8 cellular contexts compared by ENCODE assay signal in genomic region chr5:59188415-59189225, GRCh38.
DNase-seq lines count a peak whose midpoint lies in the region; ATAC-seq, FAIRE-seq and TF ChIP-seq lines count a peak whose summit lies in the region.

No MANE protein-coding gene starts in this region.

- CTCF ChIA-PET in AG04450 (lab: Charles Lee) = interaction anchor here (0.6 to 8.8 kb wide), 100 partner anchors 8 to 827 kb away, joined by 3 to 360 read pairs (median 5); no protein-coding TSS in a partner anchor

- no peaks in the 10 kb centered on the region for H3K9me3 ChIP-seq in AG04450 (ENCODE audit: control insufficient read depth, insufficient read depth, low read length)
- no peaks in the 10 kb centered on the region for H3K9me3 ChIP-seq in NT2/D1 (ENCODE audit: insufficient read depth, low read length)

- H3K27me3 ChIP-seq in AG04450 (ENCODE audit: control insufficient read depth, insufficient read depth, low read length) (no peaks in the 10 kb centered on the region), NT2/D1 (ENCODE audit: insufficient read depth, insufficient read length) (no peaks in the 10 kb centered on the region)

- FAIRE-seq in endometrium (lab: Jason Lieb, UNC) = peak; percentile 94

- no peaks in the 10 kb centered on the region for H3K36me3 ChIP-seq in NT2/D1 (ENCODE audit: insufficient read depth, insufficient read length, low read length)

- no peak overlapping the region for H3K9ac ChIP-seq in NT2/D1 (ENCODE audit: insufficient read length, low read depth)

- H3K4me3 ChIP-seq in AG04450 (ENCODE audit: low read depth, low read length) = peak overlapping the region; percentile 28; the same call in 1 of the 2 replicates
- no peak overlapping the region for H3K4me3 ChIP-seq in NT2/D1 (ENCODE audit: insufficient read length, low read depth)

- DNase-seq in AG04450 (ENCODE audit: low read depth, low spot score) (no peak), NT2/D1 (ENCODE audit: low read depth, low spot score) (peak; percentile 32), midbrain (lab: John Stamatoyannopoulos, UW) (peak; percentile 63)
- peak; percentile 58 for DNase-seq in activated CD8-positive, alpha-beta memory T cell treated with anti-CD3 and anti-CD28 coated beads, Interleukin-2, amount 50 U/mL, for 4 hours
- peak; percentile 26 to 28 for DNase-seq in stimulated activated CD8-positive, alpha-beta memory T cell treated with anti-CD3 and anti-CD28 coated beads, Interleukin-2, amount 100 ng/mL, for 48 hours (ENCODE audit: low read depth in 2 of 2)

- ATAC-seq in GM18907 (IDR thresholded peaks at IDR 0.05; ENCODE audit: unreplicated experiment) = peak; percentile 77
- ATAC-seq in HG03457 (IDR thresholded peaks at IDR 0.05; ENCODE audit: unreplicated experiment) = peak; percentile 76

- POLR2A ChIA-PET in AG04450 (lab: Yijun Ruan, JAX) = no interaction called here

- H3K4me1 ChIP-seq in NT2/D1 (ENCODE audit: insufficient read depth, insufficient read length) = no peaks in the 10 kb centered on the region

- peak; percentile 72 for TF ChIP-seq CTCF in AG04450 (IDR thresholded peaks at IDR 0.05; ENCODE audit: low read depth, low read length)

- no peak overlapping the region for H3K27ac ChIP-seq in AG04450 (ENCODE audit: low read depth, low read length)
